22 cellular contexts compared by ENCODE assay signal in the genomic region with DNA sequence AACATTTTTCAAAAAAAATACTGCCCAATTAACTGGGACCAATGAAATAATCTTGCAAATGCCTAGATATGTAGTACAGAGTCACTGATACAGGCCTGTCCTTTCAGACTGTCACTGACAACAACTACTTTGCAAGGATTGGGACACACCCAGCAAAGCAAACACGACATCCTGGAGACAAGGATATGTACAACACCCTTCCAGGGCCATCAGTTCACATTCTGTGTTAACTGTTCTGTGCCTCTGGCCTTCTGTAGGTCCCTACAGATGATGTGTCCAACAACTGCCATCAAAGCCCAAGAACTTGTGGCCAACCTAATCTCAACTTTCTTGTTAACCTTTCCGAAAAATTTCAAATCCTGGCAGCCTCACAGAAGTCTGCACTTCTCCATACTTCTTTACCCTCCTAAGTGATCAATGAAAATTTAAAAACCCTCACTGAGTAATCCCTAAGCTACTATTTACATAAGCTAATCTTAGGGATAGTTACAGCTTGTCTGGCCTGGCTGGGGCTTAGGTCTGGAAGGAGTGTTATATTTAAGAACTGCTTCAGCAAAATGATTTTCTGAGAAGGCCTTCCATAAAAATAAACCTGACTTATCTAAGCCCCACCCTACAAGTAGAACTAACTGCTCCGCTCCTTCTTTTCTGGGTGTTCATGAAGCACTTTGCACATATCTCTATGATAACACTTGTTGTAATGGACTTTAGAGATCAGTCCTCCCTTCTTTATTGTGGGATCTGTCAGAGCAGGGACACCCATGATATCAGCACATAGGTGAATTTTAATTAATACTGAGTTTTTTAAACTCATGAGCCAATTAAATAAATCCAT. TPM values are rescaled to one million over a fixed set of nuclear protein-coding genes. Genes with fewer than 3 reads are reported as not detected.
DNase-seq lines count a peak whose midpoint lies in the region; ATAC-seq and TF ChIP-seq lines count a peak whose summit lies in the region.
"Had no signal": no experiment of that assay in that cellular context is flagged by ENCODE, and none has a peak within 500 bp of the region (broad histone marks: within the 10 kb centered on the region; RNA-seq: fewer than 3 reads in every experiment).

No MANE protein-coding gene starts in this region.

- H3K9me3 ChIP-seq in IMR-90 (ENCODE audit: control insufficient read depth, insufficient read depth, low read length), result no peaks in the 10 kb centered on the region
- H3K9me3 ChIP-seq: neutrophil, uterus had no signal

- H3K23ac ChIP-seq in IMR-90 (ENCODE audit: low read depth, low read length), result no peak overlapping the region

- DNase-seq in IMR-90 (no peak), caudate nucleus (lab: John Stamatoyannopoulos, UW) (no peak), left lobe of liver (ENCODE audit: low spot score) (no peak), NCI-H2107 (lab: John Stamatoyannopoulos, UW) (no peak)
- DNase-seq in stimulated activated effector memory CD8-positive, alpha-beta T cell treated with anti-CD3 and anti-CD28 coated beads, Interleukin-12 subunit alpha, Interleukin-12 subunit beta, amount 100 ng/mL, for 72 hours (ENCODE audit: low spot score in 2 of 2), result no peak
- DNase-seq: activated CD4-positive, alpha-beta memory T cell treated with anti-CD3 and anti-CD28 coated beads, Interleukin-2, amount 10 ng/mL, durations not matched to agents 7 days and 5 days; activated T-cell treated with anti-CD3 and anti-CD28 coated beads, Interleukin-2, amount 50 U/mL, for 1 hour; CD4-positive, alpha-beta memory T cell; GM23248; NCI-H1092 treated with DMSO at 0.1 percent for 48 hours; NCI-H226; SHP77 treated with DMSO at 0.1 percent for 48 hours; uterus had no signal

- H4K91ac ChIP-seq in IMR-90 (ENCODE audit: insufficient read depth, low read depth, low read length), result no peak overlapping the region

- no peak overlapping the region for H3K4me3 Mint-ChIP-seq in stimulated activated effector memory CD8-positive, alpha-beta T cell treated with anti-CD3 and anti-CD28 coated beads, Interleukin-12 subunit alpha, Interleukin-12 subunit beta, amount 100 ng/mL, for 72 hours
- H3K4me3 Mint-ChIP-seq: activated CD4-positive, alpha-beta memory T cell treated with anti-CD3 and anti-CD28 coated beads, Interleukin-2, amount 10 ng/mL, durations not matched to agents 7 days and 5 days; activated naive CD4-positive, alpha-beta T cell treated with anti-CD3 and anti-CD28 coated beads, Interleukin-2, amount 50 U/mL, for 24 hours; CD4-positive, alpha-beta memory T cell had no signal

- intact Hi-C loops in IMR-90 (cut with micrococcal nuclease), result no loop called here

- no peaks in the 10 kb centered on the region for H3K36me3 Mint-ChIP-seq in stimulated activated effector memory CD8-positive, alpha-beta T cell treated with anti-CD3 and anti-CD28 coated beads, Interleukin-12 subunit alpha, Interleukin-12 subunit beta, amount 100 ng/mL, for 72 hours
- H3K36me3 Mint-ChIP-seq: activated naive CD4-positive, alpha-beta T cell treated with anti-CD3 and anti-CD28 coated beads, Interleukin-2, amount 50 U/mL, for 24 hours; CD4-positive, alpha-beta memory T cell had no signal

- H3K4me3 ChIP-seq in IMR-90 (ENCODE audit: insufficient read depth, low read depth, low read length), result no peak overlapping the region
- H3K4me3 ChIP-seq: coronary artery, GM23248, uterus had no signal

- no peaks in the 10 kb centered on the region for H3K4me1 Mint-ChIP-seq in stimulated activated effector memory CD8-positive, alpha-beta T cell treated with anti-CD3 and anti-CD28 coated beads, Interleukin-12 subunit alpha, Interleukin-12 subunit beta, amount 100 ng/mL, for 72 hours
- H3K4me1 Mint-ChIP-seq: activated CD4-positive, alpha-beta memory T cell treated with anti-CD3 and anti-CD28 coated beads, Interleukin-2, amount 10 ng/mL, durations not matched to agents 7 days and 5 days; activated naive CD4-positive, alpha-beta T cell treated with anti-CD3 and anti-CD28 coated beads, Interleukin-2, amount 50 U/mL, for 24 hours; CD4-positive, alpha-beta memory T cell had no signal

- H3K9ac ChIP-seq in IMR-90 (ENCODE audit: low read depth, low read length), result no peak overlapping the region
- H3K9ac ChIP-seq: GM23248 had no signal

- H4K20me1 ChIP-seq in IMR-90 (ENCODE audit: insufficient read depth, low read length), result no peaks in the 10 kb centered on the region

- no peak overlapping the region for H3K18ac ChIP-seq in IMR-90 (ENCODE audit: low read depth, low read length)

- H3K27me3 ChIP-seq in IMR-90 (ENCODE audit: control insufficient read depth, insufficient read depth, low read length), result no peaks in the 10 kb centered on the region
- H3K27me3 ChIP-seq: uterus had no signal

- BruUV-seq in IMR-90 (replicated peaks; lab: Mats Ljungman, UMichigan), result no TSS peak

- no peak overlapping the region for H2AFZ ChIP-seq in IMR-90 (replicated peaks; ENCODE audit: low read length, poor library complexity)
- H2AFZ ChIP-seq: GM23248 had no signal

- H3K27ac ChIP-seq in C4-2B (peak overlapping the region; percentile 66), IMR-90 (ENCODE audit: insufficient read depth, low read length) (no peak overlapping the region), caudate nucleus (ENCODE audit: low read depth, low read length) (peak overlapping the region; percentile 11)
- H3K27ac ChIP-seq: coronary artery, GM23248, neutrophil, uterus had no signal

- H4K5ac ChIP-seq in IMR-90 (ENCODE audit: low read depth, low read length), result no peak overlapping the region

- TF ChIP-seq CTCF in C4-2B (conservative IDR thresholded peaks at IDR 0.05), result no peak
- no peak for TF ChIP-seq CTCF in IMR-90 (conservative IDR thresholded peaks at IDR 0.05; ENCODE audit: low read depth, low read length)

- no peak overlapping the region for H2AK5ac ChIP-seq in IMR-90 (ENCODE audit: low read depth, low read length)

- H3K4me2 ChIP-seq in IMR-90 (ENCODE audit: low read depth, low read length), result no peak overlapping the region

- dilution Hi-C loops in IMR-90 (cut with HindIII; ENCODE audit: low sequenced_read_pairs, unreplicated experiment), result no loop called here

- no peaks in the 10 kb centered on the region for H3K36me3 ChIP-seq in IMR-90 (ENCODE audit: control insufficient read depth, insufficient read depth, low read length)
- H3K36me3 ChIP-seq: neutrophil, uterus had no signal

- POLR2A ChIA-PET in IMR-90 (lab: Charles Lee; ENCODE audit: unreplicated experiment), result no interaction called here

- WGBS in IMR-90 (ENCODE audit: extremely low coverage in 2 of 2, insufficient read length in 1 of 2), 2 experiments, result no CpG with 5 or more reads among the region's 3 CpGs

- no peak overlapping the region for H3K4ac ChIP-seq in IMR-90 (ENCODE audit: low read depth, low read length)

- H3K9me3 Mint-ChIP-seq in stimulated activated effector memory CD8-positive, alpha-beta T cell treated with anti-CD3 and anti-CD28 coated beads, Interleukin-12 subunit alpha, Interleukin-12 subunit beta, amount 100 ng/mL, for 72 hours, result peaks cover 2% of the 10 kb centered on the region
- H3K9me3 Mint-ChIP-seq: activated CD4-positive, alpha-beta memory T cell treated with anti-CD3 and anti-CD28 coated beads, Interleukin-2, amount 10 ng/mL, durations not matched to agents 7 days and 5 days; activated naive CD4-positive, alpha-beta T cell treated with anti-CD3 and anti-CD28 coated beads, Interleukin-2, amount 50 U/mL, for 24 hours had no signal

- no peak overlapping the region for H3K27ac Mint-ChIP-seq in stimulated activated effector memory CD8-positive, alpha-beta T cell treated with anti-CD3 and anti-CD28 coated beads, Interleukin-12 subunit alpha, Interleukin-12 subunit beta, amount 100 ng/mL, for 72 hours
- H3K27ac Mint-ChIP-seq: activated CD4-positive, alpha-beta memory T cell treated with anti-CD3 and anti-CD28 coated beads, Interleukin-2, amount 10 ng/mL, durations not matched to agents 7 days and 5 days; activated naive CD4-positive, alpha-beta T cell treated with anti-CD3 and anti-CD28 coated beads, Interleukin-2, amount 50 U/mL, for 24 hours; CD4-positive, alpha-beta memory T cell had no signal

- no peak overlapping the region for H2BK120ac ChIP-seq in IMR-90 (ENCODE audit: low read depth, low read length)

- CTCF ChIA-PET in IMR-90 (lab: Yijun Ruan, JAX), result no interaction called here

- H2AK9ac ChIP-seq in IMR-90 (replicated peaks; ENCODE audit: low read depth, low read length, poor library complexity), result peak overlapping the region; percentile 39

- no peak overlapping the region for H2BK20ac ChIP-seq in IMR-90 (ENCODE audit: low read depth, low read length)

- no peak overlapping the region for H4K8ac ChIP-seq in IMR-90 (ENCODE audit: low read depth in 2 of 2, low read length in 2 of 2)

- in situ Hi-C loops in IMR-90 (cut with MboI; ENCODE audit: low sequenced_read_pairs), result no loop called here

- no peak overlapping the region for H3K56ac ChIP-seq in IMR-90 (ENCODE audit: extremely low read depth, insufficient read depth, low read length)

- no peak overlapping the region for H3K14ac ChIP-seq in IMR-90 (replicated peaks; ENCODE audit: low read depth, low read length)

- no peaks in the 10 kb centered on the region for H3K79me1 ChIP-seq in IMR-90 (ENCODE audit: low read depth in 1 of 2, low read length in 2 of 2)

- no peak for TF ChIP-seq RAD21 in IMR-90 (IDR thresholded peaks at IDR 0.05; ENCODE audit: low read length)

- ATAC-seq in IMR-90 (ENCODE audit: low read depth) (no peak), left lobe of liver (peak; percentile 55), GM21717 (IDR thresholded peaks at IDR 0.05; ENCODE audit: unreplicated experiment) (no peak), GM18502 (IDR thresholded peaks at IDR 0.05; ENCODE audit: poor library complexity, unreplicated experiment) (no peak)
- no peak for ATAC-seq in stimulated activated effector memory CD8-positive, alpha-beta T cell treated with anti-CD3 and anti-CD28 coated beads, Interleukin-12 subunit alpha, Interleukin-12 subunit beta, amount 100 ng/mL, for 72 hours
- ATAC-seq: sciatic nerve had no signal

- H3K4me1 ChIP-seq in IMR-90 (ENCODE audit: control insufficient read depth, insufficient read depth, low read length), result no peaks in the 10 kb centered on the region
- H3K4me1 ChIP-seq: uterus had no signal

- no peak overlapping the region for H2BK15ac ChIP-seq in IMR-90 (ENCODE audit: low read depth, low read length)

- TF ChIP-seq POLR2A in IMR-90 (IDR thresholded peaks at IDR 0.05; ENCODE audit: low read depth, low read length), result no peak

- H2BK5ac ChIP-seq in IMR-90 (ENCODE audit: low read depth, low read length, poor library complexity, severe bottlenecking), result no peak overlapping the region

- no peaks in the 10 kb centered on the region for H3K9me1 ChIP-seq in IMR-90 (ENCODE audit: insufficient read depth, low read length)

TF ChIP-seq in IMR-90, 13 proteins besides CTCF, POLR2A, EP300 and RAD21 (continues in another document):
- TF ChIP-seq NFE2L2 (IDR thresholded peaks at IDR 0.05; ENCODE audit: low read depth, low read length) (no peak), CHD1 (IDR thresholded peaks at IDR 0.05; ENCODE audit: low read depth, low read length) (no peak), SMC3 (IDR thresholded peaks at IDR 0.05; ENCODE audit: low read depth, low read length) (no peak), RFX5 (IDR thresholded peaks at IDR 0.05; ENCODE audit: low read depth, low read length) (no peak)

RNA-seq across cellular contexts. Expression of a gene that starts 21.0 kb away (rescaled TPM):
- total RNA-seq in IMR-90 (2012; rRNA removed), result under 0.01 TPM in 1 of 2 replicates, not detected in the other
- not detected in 2 replicates for polyA plus RNA-seq in IMR-90 (2012; rRNA removed)
- not detected in 2 replicates for polyA plus RNA-seq in IMR-90 (2012; cell fraction: cytosol; rRNA removed)
- not detected in 2 replicates for polyA plus RNA-seq in IMR-90 (2012; cell fraction: nucleus; rRNA removed; ENCODE audit: low replicate concordance)
- 38.3 TPM for total RNA-seq in left lobe of liver
- total RNA-seq: activated CD4-positive, alpha-beta memory T cell treated with anti-CD3 and anti-CD28 coated beads, Interleukin-2, amount 10 ng/mL, durations not matched to agents 7 days and 5 days; CD4-positive, alpha-beta memory T cell; fibroblast of villous mesenchyme; GM23248; T-helper 1 cell treated with Interleukin-12 subunit alpha and Interleukin-12 subunit beta and Interleukin-4 antibody, amounts not matched to agents 30 ng/mL and 1 ng/mL, for 36 hours had no signal
- polyA plus RNA-seq: CD4-positive, alpha-beta memory T cell; GM23248 had no signal

Comparison
In these comparisons a context has a peak if more than half of its experiments do, and no peak if none do; other contexts are left out.
1. RNA of a gene that starts 21.0 kb away (total RNA-seq): 38.3 TPM in left lobe of liver (single experiment); under 0.01 TPM in IMR-90; every median in the first group is over 10 times any median in the second.